ENCODE assay signal across 8 cellular contexts in genomic region chr12:47725893-47726292, GRCh38. TPM values are rescaled to one million over a fixed set of nuclear protein-coding genes. Genes with fewer than 3 reads are reported as not detected.
DNase-seq lines count a peak whose midpoint lies in the region; ATAC-seq lines count a peak whose summit lies in the region.

No MANE protein-coding gene starts in this region.

- no peaks in the 10 kb centered on the region; a peak in 1 of 22 replicates for H4K20me1 ChIP-seq in BLaER1 treated with 17β-estradiol and CSF1 and Interleukin-3, amounts not matched to agents 10 nM and 100 nM

- no peak overlapping the region for H3K27ac Mint-ChIP-seq in activated CD4-positive, alpha-beta memory T cell treated with anti-CD3 and anti-CD28 coated beads, Interleukin-2, amount 10 ng/mL, durations not matched to agents 7 days and 5 days

- peaks cover 0 to 4% (median 0%) of the 10 kb centered on the region in 11 experiments; a peak in 1 of 22 replicates for H3K36me3 ChIP-seq in BLaER1 treated with 17β-estradiol and CSF1 and Interleukin-3, amounts not matched to agents 10 nM and 100 nM

- H3K4me1 Mint-ChIP-seq in activated CD4-positive, alpha-beta memory T cell treated with anti-CD3 and anti-CD28 coated beads, Interleukin-2, amount 10 ng/mL, durations not matched to agents 7 days and 5 days, result peaks cover 25% of the 10 kb centered on the region

- H3K4me1 ChIP-seq in BLaER1 treated with 17β-estradiol and CSF1 and Interleukin-3, amounts not matched to agents 10 nM and 100 nM, result peaks cover 29 to 59% (median 45%) of the 10 kb centered on the region in 10 experiments

- DNase-seq in dedifferentiated amniotic fluid mesenchymal stem cell (ENCODE audit: extremely low spot score), result peak; percentile 78
- DNase-seq in NCI-H187 (lab: John Stamatoyannopoulos, UW), result no peak
- DNase-seq in activated CD4-positive, alpha-beta memory T cell treated with anti-CD3 and anti-CD28 coated beads, Interleukin-2, amount 10 ng/mL, durations not matched to agents 7 days and 5 days, result no peak
- no peak for DNase-seq in NCI-H446 treated with DMSO at 0.1 percent for 48 hours (lab: John Stamatoyannopoulos, UW)
- no peak for DNase-seq in SHP77 treated with DMSO at 0.1 percent for 48 hours (lab: John Stamatoyannopoulos, UW)

- peak overlapping the region; percentile 53 to 84 (median 69) for H3K4me2 ChIP-seq in BLaER1 treated with 17β-estradiol and CSF1 and Interleukin-3, amounts not matched to agents 10 nM and 100 nM

- no peaks in the 10 kb centered on the region for H3K9me3 ChIP-seq in BLaER1 treated with 17β-estradiol and CSF1 and Interleukin-3, amounts not matched to agents 10 nM and 100 nM (replicated peaks in 1 of 11)

- H3K27me3 Mint-ChIP-seq in activated CD4-positive, alpha-beta memory T cell treated with anti-CD3 and anti-CD28 coated beads, Interleukin-2, amount 10 ng/mL, durations not matched to agents 7 days and 5 days, result no peaks in the 10 kb centered on the region

- peaks cover 0 to 4% (median 0%) of the 10 kb centered on the region in 11 experiments; a peak in 3 of 22 replicates for H3K27me3 ChIP-seq in BLaER1 treated with 17β-estradiol and CSF1 and Interleukin-3, amounts not matched to agents 10 nM and 100 nM

- peak; percentile 78 for ATAC-seq in GM19455 (IDR thresholded peaks at IDR 0.05; ENCODE audit: unreplicated experiment)
- ATAC-seq in HG03354 (IDR thresholded peaks at IDR 0.05; ENCODE audit: poor library complexity, severe bottlenecking, unreplicated experiment), result peak; percentile 90

- H3K27ac ChIP-seq in BLaER1 treated with 17β-estradiol and CSF1 and Interleukin-3, amounts not matched to agents 10 nM and 100 nM, result peak overlapping the region in 1 of 11 experiments; percentile 23; a peak in 3 of 22 replicates

- H3K4me3 ChIP-seq in BLaER1 treated with 17β-estradiol and CSF1 and Interleukin-3, amounts not matched to agents 10 nM and 100 nM, result no peak overlapping the region

- H3K36me3 Mint-ChIP-seq in activated CD4-positive, alpha-beta memory T cell treated with anti-CD3 and anti-CD28 coated beads, Interleukin-2, amount 10 ng/mL, durations not matched to agents 7 days and 5 days (ENCODE audit: low read depth), result peaks cover 5% of the 10 kb centered on the region

- peak overlapping the region in 1 of 11 experiments; percentile 1; a peak in 1 of 22 replicates for H3K9ac ChIP-seq in BLaER1 treated with 17β-estradiol and CSF1 and Interleukin-3, amounts not matched to agents 10 nM and 100 nM

- H3K4me3 Mint-ChIP-seq in activated CD4-positive, alpha-beta memory T cell treated with anti-CD3 and anti-CD28 coated beads, Interleukin-2, amount 10 ng/mL, durations not matched to agents 7 days and 5 days, result no peak overlapping the region

- POLR2A ChIA-PET in activated CD4-positive, alpha-beta memory T cell treated with anti-CD3 and anti-CD28 coated beads, Interleukin-2, amount 10 ng/mL, durations not matched to agents 7 days and 5 days (lab: Charles Lee), result interaction anchor here (1.2 kb wide), 1 partner anchor 20 kb away, joined by 3 read pairs; the partner anchor contains the start of gene RPAP3

- CTCF ChIA-PET in activated CD4-positive, alpha-beta memory T cell treated with anti-CD3 and anti-CD28 coated beads, Interleukin-2, amount 10 ng/mL, durations not matched to agents 7 days and 5 days (lab: Charles Lee), result interaction anchor here (0.7 to 2.3 kb wide), 7 partner anchors 10 to 89 kb away, joined by 3 to 11 read pairs (median 6); no protein-coding TSS in a partner anchor

- H3K9me3 Mint-ChIP-seq in activated CD4-positive, alpha-beta memory T cell treated with anti-CD3 and anti-CD28 coated beads, Interleukin-2, amount 10 ng/mL, durations not matched to agents 7 days and 5 days, result no peaks in the 10 kb centered on the region

RNA-seq across cellular contexts. Expression of gene ENDOU, which starts 0.6 kb away (rescaled TPM):
- not detected for total RNA-seq in activated CD4-positive, alpha-beta memory T cell treated with anti-CD3 and anti-CD28 coated beads, Interleukin-2, amount 10 ng/mL, durations not matched to agents 7 days and 5 days

RNA-seq across cellular contexts. Expression of gene RPAP3, which starts 20.1 kb away (rescaled TPM):
- total RNA-seq in activated CD4-positive, alpha-beta memory T cell treated with anti-CD3 and anti-CD28 coated beads, Interleukin-2, amount 10 ng/mL, durations not matched to agents 7 days and 5 days, result 10 to 100 TPM; 38.4 to 40.7 TPM

RNA-seq across cellular contexts. Expression of gene RAPGEF3, which starts 32.8 kb away (rescaled TPM):
- total RNA-seq in activated CD4-positive, alpha-beta memory T cell treated with anti-CD3 and anti-CD28 coated beads, Interleukin-2, amount 10 ng/mL, durations not matched to agents 7 days and 5 days, result 1 to 10 TPM; 1.4 to 1.6 TPM

RNA-seq across cellular contexts. Expression of gene SLC48A1, which starts 47.1 kb away (rescaled TPM):
- total RNA-seq in activated CD4-positive, alpha-beta memory T cell treated with anti-CD3 and anti-CD28 coated beads, Interleukin-2, amount 10 ng/mL, durations not matched to agents 7 days and 5 days, result 10 to 100 TPM; 19.4 to 22.6 TPM
